1 cellular context compared by ENCODE assay signal in genomic region chr13:98173431-98173921, GRCh38.
TF ChIP-seq lines count a peak whose summit lies in the region.

No MANE protein-coding gene starts in this region.

TF ChIP-seq in HepG2, 621 proteins besides CTCF, POLR2A, EP300 and RAD21 (continued from another document and continues in another):
- TF ChIP-seq HMGA1 (CRISPR knock-in tag; conservative IDR thresholded peaks at IDR 0.05) (no peak), ZNF205 (CRISPR knock-in tag; IDR thresholded peaks at IDR 0.05) (0 out of 2 replicates have a peak, but pooled peaks have one; percentile 20), ZNF20 (CRISPR knock-in tag; IDR thresholded peaks at IDR 0.05) (no peak), FOXC1 (CRISPR knock-in tag; IDR thresholded peaks at IDR 0.05; ENCODE audit: borderline replicate concordance) (no peak), ONECUT2 (CRISPR knock-in tag; IDR thresholded peaks at IDR 0.05) (no peak), TAF1 (CRISPR knock-in tag; IDR thresholded peaks at IDR 0.05) (no peak), PPARG (CRISPR knock-in tag; conservative IDR thresholded peaks at IDR 0.05) (peak; percentile 64), ZNF335 (CRISPR knock-in tag; IDR thresholded peaks at IDR 0.05) (no peak), HNF4G (IDR thresholded peaks at IDR 0.05; ENCODE audit: borderline replicate concordance, low read depth, low read length) (no peak; the same call in 1 of the 2 replicates), HNF4G (CRISPR knock-in tag; IDR thresholded peaks at IDR 0.05; ENCODE audit: borderline replicate concordance, low read depth) (no peak), ZNF646 (CRISPR knock-in tag; IDR thresholded peaks at IDR 0.05) (no peak), ZBTB3 (CRISPR knock-in tag; IDR thresholded peaks at IDR 0.05; ENCODE audit: borderline replicate concordance, low read depth) (no peak), ZNF225 (CRISPR knock-in tag; IDR thresholded peaks at IDR 0.05) (no peak), PATZ1 (CRISPR knock-in tag; IDR thresholded peaks at IDR 0.05) (0 out of 2 replicates have a peak, but pooled peaks have one; percentile 33), ZNF30 (CRISPR knock-in tag; IDR thresholded peaks at IDR 0.05) (no peak), HCFC1 (IDR thresholded peaks at IDR 0.05; ENCODE audit: low read depth, low read length) (no peak), KMT2A (CRISPR knock-in tag; IDR thresholded peaks at IDR 0.05) (no peak; the same call in 1 of the 2 replicates), SPEN (CRISPR knock-in tag; IDR thresholded peaks at IDR 0.05; ENCODE audit: low read depth) (peak; percentile 64; the same call in 1 of the 2 replicates), ZBTB14 (CRISPR knock-in tag; IDR thresholded peaks at IDR 0.05) (no peak), SALL1 (CRISPR knock-in tag; IDR thresholded peaks at IDR 0.05) (peak; percentile 94), ZEB1 (IDR thresholded peaks at IDR 0.05; ENCODE audit: insufficient replicate concordance, low read depth) (no peak), MXI1 (IDR thresholded peaks at IDR 0.05; ENCODE audit: borderline replicate concordance, low read depth, low read length) (no peak), ZBTB34 (CRISPR knock-in tag; IDR thresholded peaks at IDR 0.05) (peak; percentile 83; the same call in 1 of the 2 replicates), CERS6 (CRISPR knock-in tag; IDR thresholded peaks at IDR 0.05) (no peak), TIGD3 (CRISPR knock-in tag; IDR thresholded peaks at IDR 0.05; ENCODE audit: borderline replicate concordance) (no peak), DDIT3 (CRISPR knock-in tag; IDR thresholded peaks at IDR 0.05) (no peak), RXRA (CRISPR knock-in tag; IDR thresholded peaks at IDR 0.05) (peak; percentile 87), ZNF615 (CRISPR knock-in tag; IDR thresholded peaks at IDR 0.05; ENCODE audit: borderline replicate concordance) (no peak), CCAR2 (optimal IDR thresholded peaks at IDR 0.05; ENCODE audit: low read depth, low read length) (no peak), ZNF644 (CRISPR knock-in tag; IDR thresholded peaks at IDR 0.05; ENCODE audit: low read depth) (peak; percentile 52; the same call in 1 of the 2 replicates), MBNL3 (CRISPR knock-in tag; conservative IDR thresholded peaks at IDR 0.05) (no peak), DNMT3B (CRISPR knock-in tag; conservative IDR thresholded peaks at IDR 0.05) (no peak), TBL1XR1 (IDR thresholded peaks at IDR 0.05; ENCODE audit: borderline replicate concordance, low read length, partially characterized antibody) (peak; percentile 61), PAXIP1 (CRISPR knock-in tag; conservative IDR thresholded peaks at IDR 0.05) (peak; percentile 79), CBX1 (IDR thresholded peaks at IDR 0.05; ENCODE audit: low read depth) (peak; percentile 28), ZBTB2 (CRISPR knock-in tag; IDR thresholded peaks at IDR 0.05; ENCODE audit: low read depth) (no peak), TAF15 (IDR thresholded peaks at IDR 0.05; ENCODE audit: low read depth, low read length, poor library complexity, severe bottlenecking) (no peak), PAWR (CRISPR knock-in tag; IDR thresholded peaks at IDR 0.05; ENCODE audit: borderline replicate concordance) (no peak), ZNF256 (CRISPR knock-in tag; conservative IDR thresholded peaks at IDR 0.05) (no peak), CHD4 (IDR thresholded peaks at IDR 0.05; ENCODE audit: borderline replicate concordance, low read length) (no peak)
